ENCODE assay signal across 36 cellular contexts in genomic region chrX:112071132-112071531, GRCh38.
"Had no signal": no experiment of that assay in that cellular context is flagged by ENCODE, and none has a peak within 500 bp of the region (broad histone marks: within the 10 kb centered on the region; RNA-seq: fewer than 3 reads in every experiment).

No MANE protein-coding gene starts in this region.

- H3K36me3 ChIP-seq: MG63 had no signal

- H3K9me3 ChIP-seq: MG63 had no signal

- H3K4me3 ChIP-seq: MG63 had no signal

- DNase-seq: Karpas-422, Kasumi-1, MG63, MM.1S, MV-4-11, NCI-H1048, NCI-H1092, NCI-H1092 treated with DMSO at 0.1 percent for 48 hours, NCI-H1105, NCI-H1105 treated with DMSO at 0.1 percent for 48 hours, NCI-H1417, NCI-H1417 treated with DMSO at 0.1 percent for 48 hours, NCI-H1436, NCI-H1436 treated with DMSO at 0.1 percent for 48 hours, NCI-H146, NCI-H1694, NCI-H1694 treated with DMSO at 0.1 percent for 48 hours, NCI-H187, NCI-H187 treated with DMSO at 0.1 percent for 48 hours, NCI-H1930, NCI-H2029, NCI-H2029 treated with DMSO at 0.1 percent for 48 hours, NCI-H2081, NCI-H2081 treated with DMSO at 0.1 percent for 48 hours, NCI-H2107, NCI-H2171, NCI-H2171 treated with DMSO at 0.1 percent for 48 hours, NCI-H2227 treated with DMSO at 0.1 percent for 48 hours, NCI-H226, NCI-H345, NCI-H446, NCI-H446 treated with DMSO at 0.1 percent for 48 hours, NCI-H510A, NCI-H510A treated with DMSO at 0.1 percent for 48 hours, NCI-H524, NCI-H524 treated with DMSO at 0.1 percent for 48 hours had no signal
